In genomic region chr11:14270690-14271542, GRCh38 we compare ENCODE assay signal across 9 cellular contexts.
DNase-seq lines count a peak whose midpoint lies in the region; ATAC-seq, FAIRE-seq and TF ChIP-seq lines count a peak whose summit lies in the region.
"Had no signal": no experiment of that assay in that cellular context is flagged by ENCODE, and none has a peak within 500 bp of the region (broad histone marks: within the 10 kb centered on the region; RNA-seq: fewer than 3 reads in every experiment).

No MANE protein-coding gene starts in this region.

- no peaks in the 10 kb centered on the region for H3K36me3 Mint-ChIP-seq in Calu3 (ENCODE audit: insufficient read depth, unreplicated experiment)

- CTCF ChIA-PET in K562 (lab: Yijun Ruan, JAX; ENCODE audit: low intra/inter-chr PET ratio): no interaction called here
- CTCF ChIA-PET in Calu3 (lab: Charles Lee): no interaction called here

- TF ChIP-seq POLR2A in K562 (conservative IDR thresholded peaks at IDR 0.05): no peak
- TF ChIP-seq POLR2A in suprapubic skin (IDR thresholded peaks at IDR 0.05): no peak

- H3K4me1 ChIP-seq in K562 (replicated peaks in 1 of 2; ENCODE audit: control insufficient read depth in 2 of 2, insufficient read depth in 2 of 2, low read length in 2 of 2): no peaks in the 10 kb centered on the region; a peak in 1 of 5 replicates
- H3K4me1 ChIP-seq in aorta (ENCODE audit: control insufficient read depth in 1 of 2, insufficient read depth in 2 of 2, low read length in 2 of 2): peaks cover 0 to 1% of the 10 kb centered on the region in 2 donors
- no peaks in the 10 kb centered on the region for H3K4me1 ChIP-seq in suprapubic skin

- BruUV-seq in K562 (replicated peaks; lab: Mats Ljungman, UMichigan): no TSS peak
- no TSS peak for BruUV-seq in Calu3 (replicated peaks; lab: Mats Ljungman, UMichigan)

- in situ Hi-C loops in K562 (cut with MboI): no loop called here

- H3K27ac Mint-ChIP-seq in Calu3 (ENCODE audit: unreplicated experiment): no peak overlapping the region

- intact Hi-C loops in K562 (cut with micrococcal nuclease) (no loop called here), aorta (cut with DNase I) (no loop called here), Calu3 (cut with micrococcal nuclease; ENCODE audit: unreplicated experiment) (no loop called here)

- no peak overlapping the region for H2AFZ ChIP-seq in K562 (ENCODE audit: low read depth, low read length)

- POLR2A ChIA-PET in K562 (lab: Yijun Ruan, JAX): no interaction called here

- no peak overlapping the region for H3K27ac ChIP-seq in K562 (ENCODE audit: extremely low read depth, low read depth, low read length)
- H3K27ac ChIP-seq in aorta (ENCODE audit: low read depth in 1 of 2, low read length in 2 of 2): no peak overlapping the region
- no peak overlapping the region for H3K27ac ChIP-seq in suprapubic skin
- H3K27ac ChIP-seq: skin epidermis had no signal

- no peak overlapping the region for H3K9ac ChIP-seq in K562 (ENCODE audit: insufficient read depth in 1 of 2, low read depth in 2 of 2, low read length in 2 of 2)

- H3K9me3 ChIP-seq in K562 (replicated peaks; ENCODE audit: control insufficient read depth, insufficient read depth, low read depth, low read length): no peaks in the 10 kb centered on the region
- H3K9me3 ChIP-seq in aorta (ENCODE audit: control insufficient read depth, low read length): no peaks in the 10 kb centered on the region
- no peaks in the 10 kb centered on the region for H3K9me3 ChIP-seq in suprapubic skin

- no peak overlapping the region for H3K4me3 Mint-ChIP-seq in Calu3 (ENCODE audit: low read depth, unreplicated experiment)

- H3K27me3 Mint-ChIP-seq in Calu3 (ENCODE audit: unreplicated experiment): no peaks in the 10 kb centered on the region

- H3K27me3 ChIP-seq in K562 (ENCODE audit: control insufficient read depth in 2 of 2, insufficient read depth in 2 of 2, low read length in 2 of 2) (no peaks in the 10 kb centered on the region), aorta (ENCODE audit: control insufficient read depth in 1 of 2, insufficient read depth in 2 of 2, low read length in 1 of 2) (no peaks in the 10 kb centered on the region), suprapubic skin (no peaks in the 10 kb centered on the region)

- H3K9me3 Mint-ChIP-seq in Calu3 (ENCODE audit: low read depth, unreplicated experiment): no peaks in the 10 kb centered on the region

- FAIRE-seq in K562 (lab: Jason Lieb, UNC): no peak

- H3K4me3 ChIP-seq in GM08714 (ENCODE audit: low read length): peak overlapping the region; percentile 52; the same call in 1 of the 2 replicates
- no peak overlapping the region for H3K4me3 ChIP-seq in K562
- no peak overlapping the region for H3K4me3 ChIP-seq in aorta (ENCODE audit: low read length in 2 of 2)
- no peak overlapping the region for H3K4me3 ChIP-seq in suprapubic skin
- H3K4me3 ChIP-seq: skin epidermis had no signal

- no peak for TF ChIP-seq CTCF in K562 (IDR thresholded peaks at IDR 0.05 in 2 of 3, conservative IDR thresholded peaks at IDR 0.05 in 1 of 3; ENCODE audit: insufficient read depth in 2 of 3, low read depth in 1 of 3, low read length in 3 of 3)
- TF ChIP-seq CTCF in suprapubic skin (IDR thresholded peaks at IDR 0.05): no peak
- no peak for TF ChIP-seq CTCF in Calu3 (IDR thresholded peaks at IDR 0.05; ENCODE audit: unreplicated experiment)

- DNase-seq in K562 (ENCODE audit: extremely low read depth in 1 of 4, low spot score in 3 of 4): peak in 2 of 4 experiments; percentile 14 to 19
- DNase-seq in aorta: no peak
- no peak for DNase-seq in suprapubic skin (ENCODE audit: low spot score in 2 of 2)
- no peak for DNase-seq in Calu3
- no peak for DNase-seq in cerebellum (ENCODE audit: low spot score)

- no peaks in the 10 kb centered on the region for H3K9me1 ChIP-seq in K562 (ENCODE audit: control insufficient read depth, insufficient read depth, low read length)

- no peak overlapping the region for H3K4me2 ChIP-seq in K562 (ENCODE audit: insufficient read depth, low read length)

- 37% methylated on average over 6 of the region's 6 CpGs for WGBS in K562 (ENCODE audit: insufficient coverage, low coverage, missing lambda C conversion rate)
- WGBS in aorta, 2 donors: 61 to 67% methylated on average over 6 of the region's 6 CpGs
- 66% methylated on average over 6 of the region's 6 CpGs for WGBS in suprapubic skin

- no peak for TF ChIP-seq RAD21 in K562 (CRISPR knock-in tag; conservative IDR thresholded peaks at IDR 0.05 in 1 of 2, IDR thresholded peaks at IDR 0.05 in 1 of 2)

- H4K20me1 ChIP-seq in K562 (replicated peaks; ENCODE audit: control insufficient read depth, insufficient read depth, low read length): no peaks in the 10 kb centered on the region

- no peak for TF ChIP-seq EP300 in K562 (IDR thresholded peaks at IDR 0.05; ENCODE audit: low read length)
- TF ChIP-seq EP300 in suprapubic skin (IDR thresholded peaks at IDR 0.05): no peak

- no peaks in the 10 kb centered on the region for H3K79me2 ChIP-seq in K562 (ENCODE audit: control insufficient read depth, insufficient read depth, low read length)

- H3K4me1 Mint-ChIP-seq in Calu3 (ENCODE audit: low read depth, unreplicated experiment): no peaks in the 10 kb centered on the region

- no peaks in the 10 kb centered on the region; the same call in 2 of the 3 replicates for H3K36me3 ChIP-seq in K562 (ENCODE audit: control insufficient read depth, insufficient read depth, low read length)
- H3K36me3 ChIP-seq in aorta (ENCODE audit: control insufficient read depth in 1 of 2, insufficient read depth in 2 of 2, low read length in 1 of 2): peaks cover 0 to under 1% of the 10 kb centered on the region in 2 donors
- H3K36me3 ChIP-seq in suprapubic skin: no peaks in the 10 kb centered on the region

- ATAC-seq in GM21367 (IDR thresholded peaks at IDR 0.05; ENCODE audit: unreplicated experiment) (peak; percentile 64), HG03558 (IDR thresholded peaks at IDR 0.05; ENCODE audit: extremely low read depth, unreplicated experiment) (peak; percentile 57), K562 (peak; percentile 62; the same call in 2 of the 3 replicates), aorta (ENCODE audit: low FRiP score) (no peak)

TF ChIP-seq in K562, 482 proteins besides CTCF, POLR2A, EP300 and RAD21:
- TF ChIP-seq CBFA2T3 (IDR thresholded peaks at IDR 0.05) (peak; percentile 37; the same call in 1 of the 2 replicates), JUNB (CRISPR knock-in tag; conservative IDR thresholded peaks at IDR 0.05) (no peak), ZNF740 (CRISPR knock-in tag; IDR thresholded peaks at IDR 0.05) (peak; percentile 72; the same call in 1 of the 2 replicates), ZNF740 (tag; IDR thresholded peaks at IDR 0.05) (no peak), AFF4 (CRISPR knock-in tag; IDR thresholded peaks at IDR 0.05) (no peak), ZFP36 (IDR thresholded peaks at IDR 0.05; ENCODE audit: low read depth, low read length, partially characterized antibody) (peak; percentile 53), SMARCA5 (IDR thresholded peaks at IDR 0.05) (peak; percentile 14; the same call in 1 of the 2 replicates), MEF2D (tag; conservative IDR thresholded peaks at IDR 0.05; ENCODE audit: low read depth) (peak; percentile 63; the same call in 1 of the 2 replicates), YY1 (IDR thresholded peaks at IDR 0.05; ENCODE audit: borderline replicate concordance in 1 of 3, control insufficient read depth in 1 of 3, extremely low read depth in 1 of 3, insufficient read depth in 3 of 3, insufficient read length in 1 of 3, insufficient replicate concordance in 2 of 3, low read depth in 1 of 3, low read length in 2 of 3) (no peak), ETV5 (CRISPR knock-in tag; IDR thresholded peaks at IDR 0.05; ENCODE audit: low read depth) (no peak), RCOR1 (IDR thresholded peaks at IDR 0.05; ENCODE audit: borderline replicate concordance in 1 of 2, low read depth in 2 of 2, low read length in 2 of 2) (0 out of 4 replicates have a peak, but pooled peaks of 1 of the 2 experiments have one; percentile 2), ZNF444 (CRISPR knock-in tag; IDR thresholded peaks at IDR 0.05) (no peak), KDM1A (IDR thresholded peaks at IDR 0.05) (peak in 1 of 2 experiments; percentile 8; a peak in 1 of 4 replicates), KLF16 (IDR thresholded peaks at IDR 0.05) (peak; percentile 4; the same call in 1 of the 2 replicates)
